17 cellular contexts compared by ENCODE assay signal in the genomic region with DNA sequence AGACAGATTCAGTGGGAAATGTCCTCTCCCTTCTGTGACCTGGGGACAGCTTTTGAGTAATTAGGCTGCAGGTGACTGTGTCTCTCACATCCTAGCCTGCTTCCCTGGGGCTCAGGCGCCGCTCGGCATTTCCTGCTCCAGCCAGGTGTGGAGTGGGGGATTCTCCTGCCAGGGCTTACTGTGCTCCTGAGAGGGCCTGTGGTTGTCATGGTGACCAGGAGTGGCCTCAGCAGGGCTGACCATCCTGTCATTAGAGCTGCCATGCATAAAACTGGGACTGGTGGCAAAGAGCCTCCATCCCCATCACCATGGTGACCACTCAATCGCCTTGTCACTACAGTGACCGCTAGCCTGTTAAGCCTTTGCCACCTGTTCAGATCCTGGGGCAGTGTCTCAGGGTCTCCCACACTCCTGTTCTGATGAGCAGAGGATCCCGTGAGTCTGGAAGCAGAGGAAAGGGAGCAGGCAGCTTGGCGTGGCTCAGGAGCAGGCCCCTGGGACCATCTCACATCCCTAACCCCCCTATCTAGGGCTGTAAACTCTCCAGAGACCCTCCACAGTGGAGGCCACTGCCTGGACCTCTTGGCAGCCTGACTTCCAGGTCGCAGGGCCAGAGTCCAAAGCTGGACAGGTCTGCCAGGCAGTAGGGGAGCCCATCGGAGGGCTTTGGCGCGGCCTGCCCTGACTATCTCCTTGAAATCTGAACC. TPM values are rescaled to one million over a fixed set of nuclear protein-coding genes. Genes with fewer than 3 reads are reported as not detected.
DNase-seq lines count a peak whose midpoint lies in the region; ATAC-seq and TF ChIP-seq lines count a peak whose summit lies in the region.
"Had no signal": no experiment of that assay in that cellular context is flagged by ENCODE, and none has a peak within 500 bp of the region (broad histone marks: within the 10 kb centered on the region; RNA-seq: fewer than 3 reads in every experiment).

A gene (minus strand): TSS at position 154 of the 707 bp plus-strand sequence. CDS start 486 bp downstream, outside the sequence.

- H3K4me3 ChIP-seq in cardiac muscle cell = no peak within 1 kb of the TSS
- H3K4me3 ChIP-seq in thyroid gland (replicated peaks in 1 of 3) = no peak within 1 kb of the TSS
- H3K4me3 ChIP-seq: smooth muscle cell had no signal

- TF ChIP-seq CTCF in cardiac muscle cell (IDR thresholded peaks at IDR 0.05; ENCODE audit: low read depth, low read length) (no peak), glutamatergic neuron (IDR thresholded peaks at IDR 0.05; ENCODE audit: partially characterized antibody, unreplicated experiment) (no peak), thyroid gland (IDR thresholded peaks at IDR 0.05) (no peak)
- no peak for TF ChIP-seq CTCF in activated CD8-positive, alpha-beta T cell treated with anti-CD3 and anti-CD28 coated beads for 36 hours (IDR thresholded peaks at IDR 0.05)

- H3K27me3 Mint-ChIP-seq in glutamatergic neuron (ENCODE audit: unreplicated experiment) = peaks cover 3% of the 10 kb centered on the region
- peaks cover 4% of the 10 kb centered on the region for H3K27me3 Mint-ChIP-seq in activated CD8-positive, alpha-beta T cell treated with anti-CD3 and anti-CD28 coated beads for 36 hours

- peaks cover under 1% of the 10 kb centered on the region for H3K4me1 ChIP-seq in cardiac muscle cell (ENCODE audit: low read depth)
- peaks cover 0 to 3% of the 10 kb centered on the region in 2 donors for H3K4me1 ChIP-seq in thyroid gland

- POLR2A ChIA-PET in activated CD8-positive, alpha-beta T cell treated with anti-CD3 and anti-CD28 coated beads for 36 hours (lab: Charles Lee) = no interaction called here

- H3K27me3 ChIP-seq in cardiac muscle cell (no peaks in the 10 kb centered on the region), thyroid gland (no peaks in the 10 kb centered on the region)

- TF ChIP-seq POLR2A in thyroid gland (IDR thresholded peaks at IDR 0.05) = no peak

- in situ Hi-C loops in KBM-7 (cut with MboI; ENCODE audit: low pct_unique_long_range_greater_than_20kb, low sequenced_read_pairs) = no loop called here

- intact Hi-C loops in left ventricle myocardium superior (cut with micrococcal nuclease) (no loop called here), thyroid gland (cut with DNase I) (no loop called here)
- intact Hi-C loops in activated CD8-positive, alpha-beta T cell treated with anti-CD3 and anti-CD28 coated beads for 36 hours (cut with micrococcal nuclease) = no loop called here

- no peak within 1 kb of the TSS for H3K27ac Mint-ChIP-seq in glutamatergic neuron (ENCODE audit: unreplicated experiment)
- H3K27ac Mint-ChIP-seq in activated CD8-positive, alpha-beta T cell treated with anti-CD3 and anti-CD28 coated beads for 36 hours = no peak within 1 kb of the TSS
- H3K27ac Mint-ChIP-seq: activated T-cell treated with anti-CD3 and anti-CD28 coated beads, Interleukin-2, amount 50 U/mL, for 24 hours; CD4-positive, alpha-beta memory T cell; naive thymus-derived CD4-positive, alpha-beta T cell; T-helper 17 cell had no signal

- CTCF ChIA-PET in activated CD8-positive, alpha-beta T cell treated with anti-CD3 and anti-CD28 coated beads for 36 hours (lab: Charles Lee) = no interaction called here

- H3K4me1 Mint-ChIP-seq in glutamatergic neuron (ENCODE audit: low read depth, unreplicated experiment) = peaks cover 8% of the 10 kb centered on the region
- H3K4me1 Mint-ChIP-seq in activated CD8-positive, alpha-beta T cell treated with anti-CD3 and anti-CD28 coated beads for 36 hours (ENCODE audit: low read depth) = peaks cover 6% of the 10 kb centered on the region
- H3K4me1 Mint-ChIP-seq: CD4-positive, alpha-beta memory T cell; naive thymus-derived CD4-positive, alpha-beta T cell had no signal

- no peak within 1 kb of the TSS for H3K4me3 Mint-ChIP-seq in glutamatergic neuron (ENCODE audit: unreplicated experiment)
- no peak within 1 kb of the TSS for H3K4me3 Mint-ChIP-seq in activated CD8-positive, alpha-beta T cell treated with anti-CD3 and anti-CD28 coated beads for 36 hours
- H3K4me3 Mint-ChIP-seq: activated T-cell treated with anti-CD3 and anti-CD28 coated beads, Interleukin-2, amount 50 U/mL, for 24 hours; CD4-positive, alpha-beta memory T cell; naive thymus-derived CD4-positive, alpha-beta T cell; T-helper 17 cell had no signal

- peaks cover 4% of the 10 kb centered on the region for H3K36me3 Mint-ChIP-seq in glutamatergic neuron (ENCODE audit: unreplicated experiment)
- no peaks in the 10 kb centered on the region for H3K36me3 Mint-ChIP-seq in activated CD8-positive, alpha-beta T cell treated with anti-CD3 and anti-CD28 coated beads for 36 hours (ENCODE audit: low read depth)
- H3K36me3 Mint-ChIP-seq: CD4-positive, alpha-beta memory T cell; naive thymus-derived CD4-positive, alpha-beta T cell had no signal

- H3K27ac ChIP-seq in cardiac muscle cell (peak within 1 kb of the TSS; percentile 19), thyroid gland (no peak within 1 kb of the TSS)

- DNase-seq in cardiac muscle cell (ENCODE audit: low read depth in 1 of 2, low spot score in 1 of 2) (peak in 1 of 2 donors; percentile 13), left ventricle myocardium superior (no peak), NCI-H524 treated with DMSO at 0.1 percent for 48 hours (lab: John Stamatoyannopoulos, UW) (peak; percentile 49), glutamatergic neuron (peak; percentile 24), thyroid gland (peak; percentile 89 to 96), KBM-7 (no peak)
- no peak for DNase-seq in activated CD8-positive, alpha-beta T cell treated with anti-CD3 and anti-CD28 coated beads for 36 hours
- DNase-seq: activated CD4-positive, alpha-beta T cell treated with anti-CD3 and anti-CD28 coated beads for 48 hours; activated T-cell treated with anti-CD3 and anti-CD28 coated beads, Interleukin-2, amount 50 U/mL, for 24 hours; CD4-positive, alpha-beta memory T cell; Kasumi-1; naive thymus-derived CD4-positive, alpha-beta T cell; NCI-H446 treated with DMSO at 0.1 percent for 48 hours; T-helper 17 cell had no signal

- no peak for ATAC-seq in left ventricle myocardium superior
- ATAC-seq in activated CD8-positive, alpha-beta T cell treated with anti-CD3 and anti-CD28 coated beads for 36 hours = no peak
- ATAC-seq in HG03135 (IDR thresholded peaks at IDR 0.05; ENCODE audit: unreplicated experiment) = no peak
- ATAC-seq: naive thymus-derived CD4-positive, alpha-beta T cell; T-helper 17 cell had no signal

- peaks cover 3% of the 10 kb centered on the region for H3K9me3 Mint-ChIP-seq in glutamatergic neuron (ENCODE audit: unreplicated experiment)
- no peaks in the 10 kb centered on the region for H3K9me3 Mint-ChIP-seq in activated CD8-positive, alpha-beta T cell treated with anti-CD3 and anti-CD28 coated beads for 36 hours
- H3K9me3 Mint-ChIP-seq: CD4-positive, alpha-beta memory T cell; naive thymus-derived CD4-positive, alpha-beta T cell had no signal

- 58 to 75% methylated on average over 5 to 8 of the region's 11 CpGs for WGBS in thyroid gland, 2 donors

- H3K36me3 ChIP-seq in cardiac muscle cell (no peaks in the 10 kb centered on the region), thyroid gland (no peaks in the 10 kb centered on the region)

- H3K9me3 ChIP-seq in cardiac muscle cell (ENCODE audit: low read depth) (no peaks in the 10 kb centered on the region), thyroid gland (no peaks in the 10 kb centered on the region)

RNA-seq across cellular contexts. Expression of the gene that starts here (rescaled TPM):
- total RNA-seq in cardiac muscle cell (19.1 and 46.4 TPM in 2 replicates), left ventricle myocardium superior (1.4 TPM), glutamatergic neuron (ENCODE audit: unreplicated experiment) (43.9 TPM), thyroid gland (under 1 TPM in 2 of 4 donors, not detected in 2; 0.22 to 0.73 TPM)
- polyA plus RNA-seq in cardiac muscle cell = 26.7 and 62.9 TPM in 2 replicates
- 1 to 10 TPM; 2.1 to 2.6 TPM for total RNA-seq in activated CD8-positive, alpha-beta T cell treated with anti-CD3 and anti-CD28 coated beads for 36 hours
- total RNA-seq: H4 had no signal

Comparison
In these comparisons a context has a peak if more than half of its experiments do, and no peak if none do; other contexts are left out.
1. Peak in DNase-seq in thyroid gland; RNA of the gene not detected or under 1 TPM.
2. DNase-seq: peak in NCI-H524 treated with DMSO at 0.1 percent for 48 hours (single experiment) and glutamatergic neuron (single experiment); none in left ventricle myocardium superior (single experiment), activated CD8-positive, alpha-beta T cell treated with anti-CD3 and anti-CD28 coated beads for 36 hours (single experiment) and KBM-7 (single experiment).